8 cellular contexts compared by ENCODE assay signal in genomic region chr13:46796129-46796514, GRCh38. TPM values are rescaled to one million over a fixed set of nuclear protein-coding genes. Genes with fewer than 3 reads are reported as not detected.
A peak's percentile ranks its signal among the peaks of the same experiment; 100 is the strongest.
DNase-seq lines count a peak whose midpoint lies in the region; ATAC-seq and TF ChIP-seq lines count a peak whose summit lies in the region.

No MANE protein-coding gene starts in this region.

- DNase-seq in cardiac fibroblast (ENCODE audit: low read depth in 2 of 2): no peak
- DNase-seq in mucosa of descending colon: no peak
- DNase-seq in DMS 273 (lab: John Stamatoyannopoulos, UW; ENCODE audit: unreplicated experiment): no peak
- DNase-seq in stimulated activated CD4-positive, alpha-beta T cell treated with anti-CD3 and anti-CD28 coated beads, Interleukin-1b, Interleukin-23, amount 100 ng/mL, for 48 hours: no peak

- no peaks in the 10 kb centered on the region for H3K27me3 ChIP-seq in HUES6 (ENCODE audit: control insufficient read depth, insufficient read depth, low read length)

- intact Hi-C loops in mucosa of descending colon (cut with DNase I, micrococcal nuclease): no loop called here

- H3K36me3 ChIP-seq in HUES6 (ENCODE audit: control insufficient read depth, insufficient read depth, low read length) (0 out of 2 replicates have a peak, but pooled peaks cover 10% of the 10 kb centered on the region), mucosa of descending colon (ENCODE audit: low read depth) (no peaks in the 10 kb centered on the region)

- H3K4me1 ChIP-seq in HUES6 (ENCODE audit: control insufficient read depth, insufficient read depth, low read length) (peaks cover 22% of the 10 kb centered on the region), mucosa of descending colon (ENCODE audit: low read depth) (peaks cover 12% of the 10 kb centered on the region)

- ATAC-seq in mucosa of descending colon (no peak), HG02852 (IDR thresholded peaks at IDR 0.05; ENCODE audit: unreplicated experiment) (no peak), GM18870 (IDR thresholded peaks at IDR 0.05; ENCODE audit: unreplicated experiment) (no peak)

- H3K27ac ChIP-seq in 22Rv1 (peak overlapping the region; percentile 86), HUES6 (ENCODE audit: low read depth, low read length) (no peak overlapping the region)

- H3K9me3 ChIP-seq in HUES6 (ENCODE audit: control insufficient read depth, insufficient read depth, low read depth, low read length): no peaks in the 10 kb centered on the region
- no peaks in the 10 kb centered on the region for H3K9me3 ChIP-seq in mucosa of descending colon

- H3K4me3 ChIP-seq in HUES6 (ENCODE audit: low read depth, low read length): peak overlapping the region; percentile 95
- peak overlapping the region; percentile 86 for H3K4me3 ChIP-seq in cardiac fibroblast (replicated peaks in 1 of 2; ENCODE audit: low read depth in 2 of 2, low read length in 2 of 2)
- peak overlapping the region; percentile 51 for H3K4me3 ChIP-seq in mucosa of descending colon

- peak overlapping the region; percentile 93 for H3K9ac ChIP-seq in HUES6 (ENCODE audit: low read length)

- no peak for TF ChIP-seq CTCF in 22Rv1 (IDR thresholded peaks at IDR 0.05)
- TF ChIP-seq CTCF in cardiac fibroblast (IDR thresholded peaks at IDR 0.05; ENCODE audit: low read depth, low read length): no peak
- TF ChIP-seq CTCF in mucosa of descending colon (IDR thresholded peaks at IDR 0.05): no peak

RNA-seq across cellular contexts. Expression of gene ESD, which starts 0.8 kb away (rescaled TPM):
- total RNA-seq in mucosa of descending colon: 10 to 100 TPM; 86.1 to 98.0 (median 97.0) TPM
